13 cellular contexts compared by ENCODE assay signal in the genomic region with DNA sequence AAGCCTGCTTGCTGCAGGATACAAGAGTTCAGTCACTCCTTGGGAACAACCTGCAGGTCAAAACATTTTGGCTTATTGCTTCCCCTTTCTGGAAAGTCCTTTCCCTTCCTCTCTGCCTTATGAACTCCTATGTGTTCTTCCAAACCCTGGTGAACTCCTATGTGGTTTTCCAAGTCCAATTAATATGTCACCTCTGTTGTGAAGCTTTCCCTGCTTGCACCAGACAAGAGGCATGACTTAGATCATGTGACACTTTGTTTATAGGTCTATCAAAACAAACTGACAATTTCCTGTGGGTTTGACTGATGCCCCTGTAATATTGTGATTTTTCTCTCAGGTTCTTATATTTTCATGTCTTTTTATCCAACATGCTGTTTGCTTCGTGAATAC.
DNase-seq lines count a peak whose midpoint lies in the region; ATAC-seq and TF ChIP-seq lines count a peak whose summit lies in the region.
"Had no signal": no experiment of that assay in that cellular context is flagged by ENCODE, and none has a peak within 500 bp of the region (broad histone marks: within the 10 kb centered on the region; RNA-seq: fewer than 3 reads in every experiment).

No MANE protein-coding gene starts in this region.

- H3K36me3 ChIP-seq in SK-N-SH (replicated peaks in 1 of 2; ENCODE audit: control insufficient read depth in 1 of 2, insufficient read depth in 2 of 2, low read length in 1 of 2), result no peaks in the 10 kb centered on the region
- no peaks in the 10 kb centered on the region for H3K36me3 ChIP-seq in DOHH2 (ENCODE audit: control insufficient read depth, low read length)
- H3K36me3 ChIP-seq: prostate gland had no signal

- WGBS in SK-N-SH (ENCODE audit: low lambda C conversion rate), result 93% methylated on average over 1 of the region's 1 CpG

- peaks cover 32% of the 10 kb centered on the region for H3K4me1 Mint-ChIP-seq in activated T-helper 17 cell treated with anti-CD3 and anti-CD28 coated beads, Interleukin-2, amount 50 U/mL, for 72 hours
- H3K4me1 Mint-ChIP-seq in naive B cell, result peaks cover 33 to 52% (median 48%) of the 10 kb centered on the region in 3 donors

- no peak for TF ChIP-seq RAD21 in SK-N-SH (IDR thresholded peaks at IDR 0.05; ENCODE audit: low read length)

- H3K9ac ChIP-seq in SK-N-SH, result no peak overlapping the region

- H3K27ac Mint-ChIP-seq in activated T-helper 17 cell treated with anti-CD3 and anti-CD28 coated beads, Interleukin-2, amount 50 U/mL, for 72 hours, result peak overlapping the region; percentile 92
- peak overlapping the region; percentile 90 to 99 (median 98) for H3K27ac Mint-ChIP-seq in naive B cell

- TF ChIP-seq EP300 in SK-N-SH (IDR thresholded peaks at IDR 0.05; ENCODE audit: borderline replicate concordance in 1 of 2, low read depth in 1 of 2, low read length in 1 of 2), result no peak

- H3K9me3 ChIP-seq in SK-N-SH (no peaks in the 10 kb centered on the region), DOHH2 (ENCODE audit: control insufficient read depth, insufficient read depth, low read length) (no peaks in the 10 kb centered on the region)
- H3K9me3 ChIP-seq: prostate gland had no signal

- no peaks in the 10 kb centered on the region for H3K27me3 Mint-ChIP-seq in activated T-helper 17 cell treated with anti-CD3 and anti-CD28 coated beads, Interleukin-2, amount 50 U/mL, for 72 hours
- no peaks in the 10 kb centered on the region for H3K27me3 Mint-ChIP-seq in naive B cell

- CTCF ChIA-PET in SK-N-SH (lab: Yijun Ruan, JAX), result interaction anchor here (0.7 to 9.4 kb wide), 27 partner anchors 11 to 676 kb away, joined by 3 to 159 read pairs (median 4); a partner anchor contains a TSS

- no peaks in the 10 kb centered on the region for H3K79me2 ChIP-seq in SK-N-SH (ENCODE audit: insufficient read depth)
- H3K79me2 ChIP-seq in DOHH2 (ENCODE audit: control insufficient read depth, low read length), result no peaks in the 10 kb centered on the region

- H3F3A ChIP-seq in SK-N-SH (replicated peaks; ENCODE audit: insufficient read depth), result peaks cover 4% of the 10 kb centered on the region
- H3F3A ChIP-seq in DOHH2 (ENCODE audit: control insufficient read depth, insufficient read depth), result no peaks in the 10 kb centered on the region

- no peak overlapping the region for H3K27ac ChIP-seq in SK-N-SH (ENCODE audit: low read depth in 2 of 2, low read length in 1 of 2)
- H3K27ac ChIP-seq in DOHH2 (ENCODE audit: low read depth, low read length), result no peak overlapping the region
- H3K27ac ChIP-seq: 22Rv1, prostate gland had no signal

- TF ChIP-seq CTCF in SK-N-SH (IDR thresholded peaks at IDR 0.05), result no peak
- TF ChIP-seq CTCF in DOHH2 (IDR thresholded peaks at IDR 0.05; ENCODE audit: low read depth, low read length, poor library complexity, severe bottlenecking), result no peak

- ATAC-seq in SK-N-SH treated with all-trans-retinoic acid at 6 μM for 48 hours (no peak), naive B cell (ENCODE audit: low read depth in 2 of 2) (no peak)
- no peak for ATAC-seq in activated T-helper 17 cell treated with anti-CD3 and anti-CD28 coated beads, Interleukin-2, amount 50 U/mL, for 72 hours (replicated peaks)
- ATAC-seq: left colon had no signal

- POLR2A ChIA-PET in SK-N-SH (lab: Yijun Ruan, JAX), result no interaction called here

- H3K4me3 Mint-ChIP-seq in activated T-helper 17 cell treated with anti-CD3 and anti-CD28 coated beads, Interleukin-2, amount 50 U/mL, for 72 hours, result peak overlapping the region; percentile 89
- peak overlapping the region; percentile 73 to 97 (median 92) for H3K4me3 Mint-ChIP-seq in naive B cell

- DNase-seq in SK-N-SH, result no peak
- no peak for DNase-seq in naive B cell
- DNase-seq in NCI-H748 (lab: John Stamatoyannopoulos, UW; ENCODE audit: unreplicated experiment), result no peak
- no peak for DNase-seq in effector CD4-positive, alpha-beta T cell
- no peak for DNase-seq in superior temporal gyrus (ENCODE audit: extremely low spot score)
- DNase-seq: cortex of kidney, GF-D8 had no signal

- H4K20me1 ChIP-seq in SK-N-SH (ENCODE audit: insufficient read depth) (no peaks in the 10 kb centered on the region), DOHH2 (ENCODE audit: control insufficient read depth, insufficient read depth, low read depth, low read length) (no peaks in the 10 kb centered on the region)

- H3K4me3 ChIP-seq in SK-N-SH (ENCODE audit: low read depth in 2 of 2, low read length in 1 of 2), result no peak overlapping the region
- peak overlapping the region; percentile 50 for H3K4me3 ChIP-seq in DOHH2 (ENCODE audit: low read length)
- H3K4me3 ChIP-seq: prostate gland had no signal

- H3K4me1 ChIP-seq in SK-N-SH (ENCODE audit: control insufficient read depth in 1 of 2, insufficient read depth in 2 of 2, low read depth in 1 of 2, low read length in 1 of 2), result peaks cover 6 to 10% of the 10 kb centered on the region in 2 experiments; a peak in 3 of 4 replicates
- H3K4me1 ChIP-seq in DOHH2 (ENCODE audit: control insufficient read depth, low read length), result peaks cover 50% of the 10 kb centered on the region
- H3K4me1 ChIP-seq: prostate gland had no signal

- H3K27me3 ChIP-seq in SK-N-SH (ENCODE audit: insufficient read depth) (no peaks in the 10 kb centered on the region), DOHH2 (ENCODE audit: control insufficient read depth, low read length) (no peaks in the 10 kb centered on the region)

- H3K4me2 ChIP-seq in SK-N-SH (no peak overlapping the region), DOHH2 (ENCODE audit: low read length) (peak overlapping the region; percentile 58)

- H3K36me3 Mint-ChIP-seq in activated T-helper 17 cell treated with anti-CD3 and anti-CD28 coated beads, Interleukin-2, amount 50 U/mL, for 72 hours (ENCODE audit: low read depth), result no peaks in the 10 kb centered on the region
- H3K36me3 Mint-ChIP-seq in naive B cell, result peaks cover 0 to 10% of the 10 kb centered on the region in 2 donors

- no peak overlapping the region for H2AFZ ChIP-seq in SK-N-SH (ENCODE audit: low read depth)

- H3K9me3 Mint-ChIP-seq in activated T-helper 17 cell treated with anti-CD3 and anti-CD28 coated beads, Interleukin-2, amount 50 U/mL, for 72 hours, result no peaks in the 10 kb centered on the region
- H3K9me3 Mint-ChIP-seq in naive B cell, result peaks cover 0 to 3% (median 0%) of the 10 kb centered on the region in 7 donors

- H3K9me2 ChIP-seq in SK-N-SH (no peaks in the 10 kb centered on the region), DOHH2 (replicated peaks; ENCODE audit: control insufficient read depth, low read length) (no peaks in the 10 kb centered on the region)

TF ChIP-seq in SK-N-SH treated with all-trans-retinoic acid at 6 μM for 48 hours, 23 proteins besides CTCF, POLR2A, EP300 and RAD21:
- TF ChIP-seq, protein P1, sequence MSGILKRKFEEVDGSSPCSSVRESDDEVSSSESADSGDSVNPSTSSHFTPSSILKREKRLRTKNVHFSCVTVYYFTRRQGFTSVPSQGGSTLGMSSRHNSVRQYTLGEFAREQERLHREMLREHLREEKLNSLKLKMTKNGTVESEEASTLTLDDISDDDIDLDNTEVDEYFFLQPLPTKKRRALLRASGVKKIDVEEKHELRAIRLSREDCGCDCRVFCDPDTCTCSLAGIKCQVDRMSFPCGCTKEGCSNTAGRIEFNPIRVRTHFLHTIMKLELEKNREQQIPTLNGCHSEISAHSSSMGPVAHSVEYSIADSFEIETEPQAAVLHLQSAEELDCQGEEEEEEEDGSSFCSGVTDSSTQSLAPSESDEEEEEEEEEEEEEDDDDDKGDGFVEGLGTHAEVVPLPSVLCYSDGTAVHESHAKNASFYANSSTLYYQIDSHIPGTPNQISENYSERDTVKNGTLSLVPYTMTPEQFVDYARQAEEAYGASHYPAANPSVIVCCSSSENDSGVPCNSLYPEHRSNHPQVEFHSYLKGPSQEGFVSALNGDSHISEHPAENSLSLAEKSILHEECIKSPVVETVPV (CRISPR knock-in tag; IDR thresholded peaks at IDR 0.05), result no peak
- TF ChIP-seq ZFP3 (CRISPR knock-in tag; IDR thresholded peaks at IDR 0.05), result peak; percentile 91
- TF ChIP-seq PPARA (CRISPR knock-in tag; IDR thresholded peaks at IDR 0.05; ENCODE audit: borderline replicate concordance), result no peak
TF ChIP-seq in SK-N-SH treated with all-trans-retinoic acid at 6 μM for 48 hours: peak in this region for 1.

TF ChIP-seq in SK-N-SH, 30 proteins besides CTCF, POLR2A, EP300 and RAD21 (continues in another document):
- TF ChIP-seq FOXJ3 (CRISPR knock-in tag; IDR thresholded peaks at IDR 0.05) (no peak), NRF1 (IDR thresholded peaks at IDR 0.05; ENCODE audit: low read depth, low read length) (no peak), MEF2A (IDR thresholded peaks at IDR 0.05; ENCODE audit: borderline replicate concordance, low read depth) (no peak), RCOR1 (IDR thresholded peaks at IDR 0.05; ENCODE audit: low read length) (no peak), NFIC (IDR thresholded peaks at IDR 0.05; ENCODE audit: borderline replicate concordance) (no peak), MXI1 (IDR thresholded peaks at IDR 0.05; ENCODE audit: low read depth, low read length) (no peak), SIN3A (IDR thresholded peaks at IDR 0.05; ENCODE audit: borderline replicate concordance, low read depth, low read length) (no peak), TEAD4 (IDR thresholded peaks at IDR 0.05; ENCODE audit: borderline replicate concordance, insufficient read depth) (no peak), CHD2 (IDR thresholded peaks at IDR 0.05; ENCODE audit: low read length, partially characterized antibody) (no peak), GABPA (IDR thresholded peaks at IDR 0.05; ENCODE audit: low read depth) (no peak)
- TF ChIP-seq, protein P2, sequence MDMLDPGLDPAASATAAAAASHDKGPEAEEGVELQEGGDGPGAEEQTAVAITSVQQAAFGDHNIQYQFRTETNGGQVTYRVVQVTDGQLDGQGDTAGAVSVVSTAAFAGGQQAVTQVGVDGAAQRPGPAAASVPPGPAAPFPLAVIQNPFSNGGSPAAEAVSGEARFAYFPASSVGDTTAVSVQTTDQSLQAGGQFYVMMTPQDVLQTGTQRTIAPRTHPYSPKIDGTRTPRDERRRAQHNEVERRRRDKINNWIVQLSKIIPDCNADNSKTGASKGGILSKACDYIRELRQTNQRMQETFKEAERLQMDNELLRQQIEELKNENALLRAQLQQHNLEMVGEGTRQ (IDR thresholded peaks at IDR 0.05; ENCODE audit: borderline replicate concordance, low read depth, low read length), result no peak
- TF ChIP-seq, protein P3, sequence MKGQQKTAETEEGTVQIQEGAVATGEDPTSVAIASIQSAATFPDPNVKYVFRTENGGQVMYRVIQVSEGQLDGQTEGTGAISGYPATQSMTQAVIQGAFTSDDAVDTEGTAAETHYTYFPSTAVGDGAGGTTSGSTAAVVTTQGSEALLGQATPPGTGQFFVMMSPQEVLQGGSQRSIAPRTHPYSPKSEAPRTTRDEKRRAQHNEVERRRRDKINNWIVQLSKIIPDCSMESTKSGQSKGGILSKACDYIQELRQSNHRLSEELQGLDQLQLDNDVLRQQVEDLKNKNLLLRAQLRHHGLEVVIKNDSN (IDR thresholded peaks at IDR 0.05; ENCODE audit: borderline replicate concordance, low read depth), result no peak
